In the genomic region with DNA sequence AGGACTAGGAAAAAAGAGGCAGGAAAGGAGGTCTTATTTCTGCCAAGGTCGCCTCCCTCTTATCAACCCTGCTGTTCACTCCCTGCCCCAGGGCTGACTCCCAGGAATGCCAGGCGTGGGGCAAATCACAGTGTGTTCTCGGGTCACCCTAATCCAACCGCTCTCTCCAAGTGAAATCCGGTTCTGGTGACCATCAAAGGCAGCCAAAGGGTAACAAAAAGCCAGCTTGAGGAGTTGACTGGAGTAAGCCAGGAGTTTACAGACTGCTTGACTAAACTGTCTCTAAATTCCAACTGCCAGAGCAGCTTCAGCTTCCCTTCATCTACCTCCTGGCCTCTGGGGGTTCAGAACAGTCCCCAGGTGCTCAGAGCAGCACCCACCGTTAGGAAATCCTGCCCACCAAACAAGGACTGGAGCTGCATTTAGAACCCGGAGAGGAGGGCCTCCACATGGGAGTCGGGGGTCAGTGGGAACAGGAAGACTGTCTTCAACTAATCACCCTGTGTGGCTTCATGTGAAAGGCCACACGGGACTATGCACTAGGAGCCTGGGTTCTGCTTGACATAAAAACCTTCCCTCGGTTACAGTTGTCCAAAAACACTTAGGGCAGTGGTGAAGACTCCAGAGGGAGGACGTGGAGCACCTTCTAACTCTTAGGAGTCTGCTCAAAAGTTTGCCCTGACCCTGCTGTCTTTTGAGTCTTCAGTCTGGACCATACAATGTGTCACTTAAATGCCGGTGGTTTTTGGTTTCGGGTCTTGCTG, we compare ENCODE assay signal across 9 cellular contexts. TPM values are rescaled to one million over a fixed set of nuclear protein-coding genes. Genes with fewer than 3 reads are reported as not detected.
A peak's percentile ranks its signal among the peaks of the same experiment; 100 is the strongest.
DNase-seq lines count a peak whose midpoint lies in the region; ATAC-seq and TF ChIP-seq lines count a peak whose summit lies in the region.
"Had no signal": no experiment of that assay in that cellular context is flagged by ENCODE, and none has a peak within 500 bp of the region (broad histone marks: within the 10 kb centered on the region; RNA-seq: fewer than 3 reads in every experiment).

No MANE protein-coding gene starts in this region.

- H3K9me3 ChIP-seq in AG04450 (ENCODE audit: control insufficient read depth, insufficient read depth, low read length) (no peaks in the 10 kb centered on the region; the same call in 1 of the 2 replicates), HUES6 (ENCODE audit: control insufficient read depth, insufficient read depth, low read depth, low read length) (no peaks in the 10 kb centered on the region)
- H3K9me3 ChIP-seq in naive thymus-derived CD4-positive, alpha-beta T cell (ENCODE audit: control insufficient read depth in 2 of 3, low read length in 3 of 3) = no peaks in the 10 kb centered on the region

- intact Hi-C loops in naive thymus-derived CD4-positive, alpha-beta T cell (cut with micrococcal nuclease) = no loop called here

- peaks cover 0 to 15% (median 0%) of the 10 kb centered on the region in 5 donors for H3K36me3 Mint-ChIP-seq in naive thymus-derived CD4-positive, alpha-beta T cell

- H3K27me3 Mint-ChIP-seq in naive thymus-derived CD4-positive, alpha-beta T cell = no peaks in the 10 kb centered on the region

- in situ Hi-C loops in brain microvascular endothelial cell (cut with HindIII; ENCODE audit: low pct_ligation_motif_present, low sequenced_read_pairs) = no loop called here

- H3K9ac ChIP-seq in HUES6 (ENCODE audit: low read length) = peak overlapping the region; percentile 16

- POLR2A ChIA-PET in AG04450 (lab: Yijun Ruan, JAX) = no interaction called here
- POLR2A ChIA-PET in naive thymus-derived CD4-positive, alpha-beta T cell (lab: Charles Lee) = interaction anchor here (0.5 kb wide), 1 partner anchor 400 kb away, joined by 4 read pairs; no protein-coding TSS in a partner anchor

- no peak for ATAC-seq in naive thymus-derived CD4-positive, alpha-beta T cell
- ATAC-seq in GM18907 (IDR thresholded peaks at IDR 0.05; ENCODE audit: unreplicated experiment) (no peak), HG03095 (IDR thresholded peaks at IDR 0.05; ENCODE audit: unreplicated experiment) (no peak)

- peaks cover 26% of the 10 kb centered on the region for H3K4me1 ChIP-seq in HUES6 (ENCODE audit: control insufficient read depth, insufficient read depth, low read length)
- H3K4me1 ChIP-seq in naive thymus-derived CD4-positive, alpha-beta T cell (ENCODE audit: control insufficient read depth in 2 of 2, insufficient read depth in 2 of 2, low read length in 2 of 2) = peaks cover 22 to 30% of the 10 kb centered on the region in 2 donors

- CTCF ChIA-PET in AG04450 (lab: Charles Lee) = interaction anchor here (0.6 to 1.1 kb wide), 2 partner anchors 11 to 728 kb away, joined by 3 to 4 read pairs; no protein-coding TSS in a partner anchor
- CTCF ChIA-PET in naive thymus-derived CD4-positive, alpha-beta T cell (lab: Charles Lee) = interaction anchor here (0.6 to 1.3 kb wide), 2 partner anchors 19 to 49 kb away, joined by 3 to 6 read pairs; no protein-coding TSS in a partner anchor

- DNase-seq in AG04450 (ENCODE audit: low read depth, low spot score) = no peak
- DNase-seq in brain microvascular endothelial cell = peak; percentile 61
- DNase-seq in naive thymus-derived CD4-positive, alpha-beta T cell = no peak
- DNase-seq in NCI-H2227 treated with DMSO at 0.1 percent for 48 hours (lab: John Stamatoyannopoulos, UW) = no peak
- DNase-seq in NCI-H510A treated with DMSO at 0.1 percent for 48 hours (lab: John Stamatoyannopoulos, UW) = no peak
- DNase-seq: NCI-H2029 treated with DMSO at 0.1 percent for 48 hours had no signal

- H3K4me3 Mint-ChIP-seq in naive thymus-derived CD4-positive, alpha-beta T cell = peak overlapping the region; percentile 45 to 96 (median 94)

- no peaks in the 10 kb centered on the region for H3K27me3 ChIP-seq in AG04450 (ENCODE audit: control insufficient read depth, insufficient read depth, low read length)
- H3K27me3 ChIP-seq in HUES6 (ENCODE audit: control insufficient read depth, insufficient read depth, low read length) = peaks cover 13% of the 10 kb centered on the region; the same call in 1 of the 2 replicates
- no peaks in the 10 kb centered on the region for H3K27me3 ChIP-seq in brain microvascular endothelial cell (replicated peaks)
- H3K27me3 ChIP-seq in naive thymus-derived CD4-positive, alpha-beta T cell (ENCODE audit: control insufficient read depth in 2 of 2, insufficient read depth in 2 of 2, low read length in 2 of 2) = no peaks in the 10 kb centered on the region

- TF ChIP-seq CTCF in AG04450 (IDR thresholded peaks at IDR 0.05; ENCODE audit: low read depth, low read length) (no peak), brain microvascular endothelial cell (IDR thresholded peaks at IDR 0.05; ENCODE audit: low read depth, low read length, missing control alignments) (no peak)

- peak overlapping the region; percentile 59 to 94 (median 84) for H3K27ac Mint-ChIP-seq in naive thymus-derived CD4-positive, alpha-beta T cell

- no peaks in the 10 kb centered on the region for H3K36me3 ChIP-seq in HUES6 (ENCODE audit: control insufficient read depth, insufficient read depth, low read length)
- no peaks in the 10 kb centered on the region for H3K36me3 ChIP-seq in brain microvascular endothelial cell (replicated peaks)
- H3K36me3 ChIP-seq in naive thymus-derived CD4-positive, alpha-beta T cell (ENCODE audit: control insufficient read depth in 2 of 3, insufficient read depth in 3 of 3, low read length in 3 of 3) = peaks cover 0 to 6% (median 0%) of the 10 kb centered on the region in 3 experiments

- H3K4me1 Mint-ChIP-seq in naive thymus-derived CD4-positive, alpha-beta T cell = peaks cover 16 to 65% (median 45%) of the 10 kb centered on the region in 7 donors

- H3K4me3 ChIP-seq in AG04450 (ENCODE audit: low read depth, low read length) (peak overlapping the region; percentile 15), HUES6 (ENCODE audit: low read depth, low read length) (peak overlapping the region; percentile 93), brain microvascular endothelial cell (ENCODE audit: low read depth, low read length) (peak overlapping the region; percentile 57)
- no peak overlapping the region for H3K4me3 ChIP-seq in naive thymus-derived CD4-positive, alpha-beta T cell (ENCODE audit: low read length)

- no peaks in the 10 kb centered on the region for H3K9me3 Mint-ChIP-seq in naive thymus-derived CD4-positive, alpha-beta T cell

- H3K27ac ChIP-seq in AG04450 (ENCODE audit: low read depth, low read length) = peak overlapping the region; percentile 96
- H3K27ac ChIP-seq in HUES6 (ENCODE audit: low read depth, low read length) = no peak overlapping the region
- H3K27ac ChIP-seq in brain microvascular endothelial cell = peak overlapping the region; percentile 89
- peak overlapping the region; percentile 68 for H3K27ac ChIP-seq in naive thymus-derived CD4-positive, alpha-beta T cell (ENCODE audit: low read depth, low read length)

RNA-seq across cellular contexts. Expression of gene TTC7A, which starts 1.2 kb away (rescaled TPM):
- polyA plus RNA-seq in AG04450 (2011; rRNA removed) = 8.4 and 11.0 TPM in 2 replicates
- polyA minus RNA-seq in AG04450 (2011; rRNA and poly(A)+ RNA removed) = 13.0 and 13.4 TPM in 2 replicates
- 10 to 100 TPM; 35.6 to 93.5 (median 43.6) TPM for total RNA-seq in naive thymus-derived CD4-positive, alpha-beta T cell
- polyA plus RNA-seq in naive thymus-derived CD4-positive, alpha-beta T cell = 10 to 100 TPM in 1 of 2 donors, 1 to 10 TPM in 1; 6.7 to 13.9 TPM

RNA-seq across cellular contexts. Expression of gene MCFD2, which starts 24.2 kb away (rescaled TPM):
- 176 and 231 TPM in 2 replicates for polyA plus RNA-seq in AG04450 (2011; rRNA removed)
- 125 and 128 TPM in 2 replicates for polyA minus RNA-seq in AG04450 (2011; rRNA and poly(A)+ RNA removed)
- 10 to 100 TPM; 28.4 to 50.4 (median 47.6) TPM for total RNA-seq in naive thymus-derived CD4-positive, alpha-beta T cell
- 10 to 100 TPM; 28.8 to 32.2 TPM for polyA plus RNA-seq in naive thymus-derived CD4-positive, alpha-beta T cell
